In the genomic region with DNA sequence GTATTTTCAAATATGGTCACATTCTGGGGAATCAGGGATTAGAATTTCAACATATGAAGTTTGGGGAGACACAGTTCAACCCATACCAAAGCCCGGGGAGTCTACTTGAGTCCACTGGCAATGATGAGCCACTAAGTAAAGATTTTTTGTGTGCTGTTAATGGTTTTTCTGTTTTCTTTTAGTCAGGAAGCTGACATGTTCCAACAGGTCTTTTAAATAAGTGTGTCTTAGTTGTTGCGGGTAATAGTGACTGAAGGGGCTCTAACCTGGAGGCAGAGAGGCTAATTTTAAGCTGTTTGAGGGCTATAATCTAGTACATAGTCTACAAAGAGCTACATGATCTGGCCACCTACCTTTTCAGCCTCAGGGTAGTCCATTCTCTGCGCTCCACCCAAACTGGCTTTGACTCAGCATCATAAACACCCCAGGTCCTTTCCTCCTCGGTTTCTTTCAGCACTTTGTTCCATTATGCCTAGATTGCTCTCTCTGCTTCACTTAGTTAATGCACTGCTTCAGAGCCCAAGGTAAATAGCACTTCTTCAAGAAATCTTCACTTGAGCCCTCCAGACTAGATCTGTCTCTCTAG, we compare ENCODE assay signal across 24 cellular contexts.
"Had no signal": no experiment of that assay in that cellular context is flagged by ENCODE, and none has a peak within 500 bp of the region (broad histone marks: within the 10 kb centered on the region; RNA-seq: fewer than 3 reads in every experiment).

No MANE protein-coding gene starts in this region.

- H3K27me3 ChIP-seq: brain microvascular endothelial cell, esophagus muscularis mucosa, ovary, right lobe of liver, tibial nerve had no signal

- H3K27ac ChIP-seq: brain microvascular endothelial cell, esophagus muscularis mucosa, left ventricle myocardium inferior, neutrophil, ovary, right lobe of liver, tibial nerve had no signal

- ATAC-seq: right lobe of liver had no signal

- H3K4me3 ChIP-seq: esophagus muscularis mucosa, left ventricle myocardium inferior, lung, ovary, right lobe of liver, tibial nerve had no signal

- H3K36me3 Mint-ChIP-seq: activated CD4-positive, alpha-beta memory T cell treated with anti-CD3 and anti-CD28 coated beads for 36 hours; activated naive CD8-positive, alpha-beta T cell treated with anti-CD3 and anti-CD28 coated beads, Interleukin-2, amount 10 ng/mL, durations not matched to agents 7 days and 5 days had no signal

- FAIRE-seq: endothelial cell of umbilical vein had no signal

- H3K27ac Mint-ChIP-seq: activated CD4-positive, alpha-beta memory T cell treated with anti-CD3 and anti-CD28 coated beads for 36 hours; activated CD4-positive, alpha-beta T cell treated with anti-CD3 and anti-CD28 coated beads, Interleukin-2, amount 10 ng/mL, durations not matched to agents 24 days and 14 days; activated naive CD4-positive, alpha-beta T cell treated with anti-CD3 and anti-CD28 coated beads for 36 hours; activated naive CD8-positive, alpha-beta T cell treated with anti-CD3 and anti-CD28 coated beads, Interleukin-2, amount 10 ng/mL, durations not matched to agents 7 days and 5 days; activated T-helper 1 cell treated with anti-CD3 and anti-CD28 coated beads, Interleukin-12 subunit alpha, Interleukin-12 subunit beta, Interleukin-2, Interleukin-4 antibody, amounts not matched to agents 30 ng/mL and 10 ng/mL and 1 ng/mL, durations not matched to agents 14 hours and 24 hours and 36 hours; nephron had no signal

- H3K4me3 Mint-ChIP-seq: activated CD4-positive, alpha-beta memory T cell treated with anti-CD3 and anti-CD28 coated beads for 36 hours; activated CD4-positive, alpha-beta T cell treated with anti-CD3 and anti-CD28 coated beads, Interleukin-2, amount 10 ng/mL, durations not matched to agents 24 days and 14 days; activated naive CD4-positive, alpha-beta T cell treated with anti-CD3 and anti-CD28 coated beads for 36 hours; activated naive CD8-positive, alpha-beta T cell treated with anti-CD3 and anti-CD28 coated beads, Interleukin-2, amount 10 ng/mL, durations not matched to agents 7 days and 5 days; activated T-helper 1 cell treated with anti-CD3 and anti-CD28 coated beads, Interleukin-12 subunit alpha, Interleukin-12 subunit beta, Interleukin-2, Interleukin-4 antibody, amounts not matched to agents 30 ng/mL and 10 ng/mL and 1 ng/mL, durations not matched to agents 14 hours and 24 hours and 36 hours; nephron had no signal

- H3K4me1 Mint-ChIP-seq: activated CD4-positive, alpha-beta T cell treated with anti-CD3 and anti-CD28 coated beads, Interleukin-2, amount 10 ng/mL, durations not matched to agents 24 days and 14 days; activated naive CD8-positive, alpha-beta T cell treated with anti-CD3 and anti-CD28 coated beads, Interleukin-2, amount 10 ng/mL, durations not matched to agents 7 days and 5 days; nephron had no signal

- H3K36me3 ChIP-seq: brain microvascular endothelial cell, esophagus muscularis mucosa, left ventricle myocardium inferior, neutrophil, ovary, right lobe of liver, tibial nerve had no signal

- H3K9me3 Mint-ChIP-seq: activated CD4-positive, alpha-beta memory T cell treated with anti-CD3 and anti-CD28 coated beads for 36 hours; activated CD4-positive, alpha-beta T cell treated with anti-CD3 and anti-CD28 coated beads, Interleukin-2, amount 10 ng/mL, durations not matched to agents 24 days and 14 days; activated naive CD4-positive, alpha-beta T cell treated with anti-CD3 and anti-CD28 coated beads for 36 hours; activated naive CD8-positive, alpha-beta T cell treated with anti-CD3 and anti-CD28 coated beads, Interleukin-2, amount 10 ng/mL, durations not matched to agents 7 days and 5 days; activated T-helper 1 cell treated with anti-CD3 and anti-CD28 coated beads, Interleukin-12 subunit alpha, Interleukin-12 subunit beta, Interleukin-2, Interleukin-4 antibody, amounts not matched to agents 30 ng/mL and 10 ng/mL and 1 ng/mL, durations not matched to agents 14 hours and 24 hours and 36 hours; nephron had no signal

- H3K9me3 ChIP-seq: esophagus muscularis mucosa, left ventricle myocardium inferior, neutrophil, ovary, right lobe of liver, tibial nerve had no signal

- H3K4me1 ChIP-seq: esophagus muscularis mucosa, left ventricle myocardium inferior, right lobe of liver, tibial nerve had no signal

- H3K27me3 Mint-ChIP-seq: progenitor cell of endocrine pancreas had no signal

- DNase-seq: activated CD4-positive, alpha-beta memory T cell treated with anti-CD3 and anti-CD28 coated beads for 36 hours; activated CD4-positive, alpha-beta T cell treated with anti-CD3 and anti-CD28 coated beads, Interleukin-2, amount 10 ng/mL, durations not matched to agents 24 days and 14 days; activated CD4-positive, CD25-positive, alpha-beta regulatory T cell treated with anti-CD3 and anti-CD28 coated beads, Interleukin-2, amount 50 U/mL, for 72 hours; activated CD8-positive, alpha-beta memory T cell treated with anti-CD3 and anti-CD28 coated beads, Interleukin-2, amount 50 U/mL, for 4 hours; activated effector memory CD4-positive, alpha-beta T cell treated with anti-CD3 and anti-CD28 coated beads, Interleukin-2, amount 50 U/mL, for 16 hours; activated naive CD4-positive, alpha-beta T cell treated with anti-CD3 and anti-CD28 coated beads for 36 hours; activated naive CD8-positive, alpha-beta T cell treated with anti-CD3 and anti-CD28 coated beads, Interleukin-2, amount 10 ng/mL, durations not matched to agents 7 days and 5 days; activated T-cell treated with anti-CD3 and anti-CD28 coated beads, Interleukin-2, amount 50 U/mL, for 1 hour; brain microvascular endothelial cell; central memory CD4-positive, alpha-beta T cell; foreskin melanocyte; left ventricle myocardium inferior; ovary; right lobe of liver; stimulated activated CD4-positive, alpha-beta T cell treated with anti-CD3 and anti-CD28 coated beads, Interleukin-2, amount 100 ng/mL, for 48 hours; stimulated activated naive CD4-positive, alpha-beta T cell treated with Interleukin-2 at 50 U/mL for 16 hours had no signal
